In genomic region chr12:48969847-48970701, GRCh38 we compare ENCODE assay signal across 9 cellular contexts. TPM values are rescaled to one million over a fixed set of nuclear protein-coding genes. Genes with fewer than 3 reads are reported as not detected.
A peak's percentile ranks its signal among the peaks of the same experiment; 100 is the strongest.
DNase-seq lines count a peak whose midpoint lies in the region; ATAC-seq and TF ChIP-seq lines count a peak whose summit lies in the region.
"Had no signal": no experiment of that assay in that cellular context is flagged by ENCODE, and none has a peak within 500 bp of the region (broad histone marks: within the 10 kb centered on the region; RNA-seq: fewer than 3 reads in every experiment).

No MANE protein-coding gene starts in this region.

- POLR2A ChIA-PET in activated B cell treated with CpG ODN at 0.5 μM for 24 hours (lab: Charles Lee) (interaction anchor here (0.7 to 2.0 kb wide), 5 partner anchors 9 to 898 kb away, joined by 3 to 6 read pairs (median 5); partner anchors contain the start of genes ARF3, FKBP11 and TUBA1B), RWPE1 (lab: Yijun Ruan, JAX; ENCODE audit: low non-redundant PET) (no interaction called here)

- H3K9me3 Mint-ChIP-seq in activated B cell treated with CpG ODN at 0.5 μM for 24 hours, result no peaks in the 10 kb centered on the region

- peaks cover 35% of the 10 kb centered on the region for H3K4me1 ChIP-seq in left ventricle myocardium inferior

- ATAC-seq in activated B cell treated with CpG ODN at 0.5 μM for 24 hours (ENCODE audit: low read depth) (peak; percentile 63), HG03045 (IDR thresholded peaks at IDR 0.05; ENCODE audit: unreplicated experiment) (no peak)

- H3K4me3 ChIP-seq in left ventricle myocardium inferior, result peak overlapping the region; percentile 55

- H3K27me3 Mint-ChIP-seq in activated B cell treated with CpG ODN at 0.5 μM for 24 hours, result peaks cover 33% of the 10 kb centered on the region

- no peaks in the 10 kb centered on the region for H3K36me3 Mint-ChIP-seq in activated B cell treated with CpG ODN at 0.5 μM for 24 hours (ENCODE audit: low read depth)

- H3K27ac Mint-ChIP-seq in activated B cell treated with CpG ODN at 0.5 μM for 24 hours, result no peak overlapping the region

- H3K4me1 Mint-ChIP-seq in activated B cell treated with CpG ODN at 0.5 μM for 24 hours, result peaks cover 37% of the 10 kb centered on the region

- CTCF ChIA-PET in activated B cell treated with CpG ODN at 0.5 μM for 24 hours (lab: Charles Lee), result interaction anchor here (2.1 to 2.8 kb wide), 3 partner anchors 9 to 18 kb away, joined by 5 to 11 read pairs (median 7); partner anchors contain the start of gene ARF3
- CTCF ChIA-PET in RWPE1 (lab: Yijun Ruan, JAX), result interaction anchor here (3.5 kb wide), 1 partner anchor 8 kb away, joined by 25 read pairs; the partner anchor contains the start of gene WNT1

- H3K27ac ChIP-seq in left ventricle myocardium inferior (replicated peaks), result no peak overlapping the region
- H3K27ac ChIP-seq in RWPE1, result no peak overlapping the region
- H3K27ac ChIP-seq: 22Rv1 had no signal

- no peaks in the 10 kb centered on the region for H3K9me3 ChIP-seq in left ventricle myocardium inferior (replicated peaks)

- H3K4me3 Mint-ChIP-seq in activated B cell treated with CpG ODN at 0.5 μM for 24 hours, result peak overlapping the region; percentile 55

- TF ChIP-seq CTCF in activated B cell treated with CpG ODN at 0.5 μM for 24 hours (IDR thresholded peaks at IDR 0.05) (no peak), left ventricle myocardium inferior (IDR thresholded peaks at IDR 0.05; ENCODE audit: borderline replicate concordance) (no peak), RWPE1 (conservative IDR thresholded peaks at IDR 0.05; ENCODE audit: low read depth) (no peak)

- DNase-seq in DMS 273 (lab: John Stamatoyannopoulos, UW; ENCODE audit: unreplicated experiment) (peak; percentile 26), DMS 273 treated with DMSO at 0.1 percent for 48 hours (lab: John Stamatoyannopoulos, UW) (no peak), activated B cell treated with CpG ODN at 0.5 μM for 24 hours (no peak), left ventricle myocardium inferior (no peak), Ammon's horn (ENCODE audit: low spot score) (no peak), RWPE1 (ENCODE audit: low spot score) (no peak)
- peak; percentile 58 to 66 for DNase-seq in stimulated activated CD4-positive, alpha-beta T cell treated with anti-CD3 and anti-CD28 coated beads, Interleukin-4, amount 100 ng/mL, for 4 hours

- H3K36me3 ChIP-seq in left ventricle myocardium inferior, result no peaks in the 10 kb centered on the region

- H3K27me3 ChIP-seq in left ventricle myocardium inferior (ENCODE audit: low read depth), result peaks cover 80% of the 10 kb centered on the region

- intact Hi-C loops in activated B cell treated with CpG ODN at 0.5 μM for 24 hours (cut with micrococcal nuclease) (loop anchor here (1.0 kb wide), 2 partner anchors 8 to 13 kb away; partner anchors contain the start of genes ARF3 and WNT1), left ventricle myocardium inferior (cut with micrococcal nuclease) (no loop called here)

RNA-seq across cellular contexts. Expression of gene WNT10B, which starts 1.5 kb away (rescaled TPM):
- 0.22 TPM in 1 of 2 replicates, not detected in the other for total RNA-seq in activated B cell treated with CpG ODN at 0.5 μM for 24 hours
- total RNA-seq in left ventricle myocardium inferior, result 0.44 TPM

RNA-seq across cellular contexts. Expression of gene WNT1, which starts 8.0 kb away (rescaled TPM):
- total RNA-seq in activated B cell treated with CpG ODN at 0.5 μM for 24 hours, result not detected in 2 replicates
- total RNA-seq in left ventricle myocardium inferior, result not detected

RNA-seq across cellular contexts. Expression of gene ARF3, which starts 12.8 kb away (rescaled TPM):
- total RNA-seq in activated B cell treated with CpG ODN at 0.5 μM for 24 hours (113 and 119 TPM in 2 replicates), left ventricle myocardium inferior (49.6 TPM)

RNA-seq across cellular contexts. Expression of gene DDN, which starts 29.1 kb away (rescaled TPM):
- total RNA-seq in activated B cell treated with CpG ODN at 0.5 μM for 24 hours (0.20 and 0.44 TPM in 2 replicates), left ventricle myocardium inferior (1.4 TPM)

RNA-seq across cellular contexts. Expression of gene FKBP11, which starts 44.8 kb away (rescaled TPM):
- total RNA-seq in activated B cell treated with CpG ODN at 0.5 μM for 24 hours (22.9 and 26.1 TPM in 2 replicates), left ventricle myocardium inferior (4.3 TPM)

Comparison
In these comparisons a context has a peak if more than half of its experiments do, and no peak if none do; other contexts are left out.
1. DNase-seq: peak in DMS 273 (single experiment) and stimulated activated CD4-positive, alpha-beta T cell treated with anti-CD3 and anti-CD28 coated beads, Interleukin-4, amount 100 ng/mL, for 4 hours (2 of 2); none in DMS 273 treated with DMSO at 0.1 percent for 48 hours (single experiment), activated B cell treated with CpG ODN at 0.5 μM for 24 hours (single experiment), left ventricle myocardium inferior (single experiment), Ammon's horn (single experiment) and RWPE1 (single experiment).